Comparison of ENCODE assay signal across 19 cellular contexts in the genomic region with DNA sequence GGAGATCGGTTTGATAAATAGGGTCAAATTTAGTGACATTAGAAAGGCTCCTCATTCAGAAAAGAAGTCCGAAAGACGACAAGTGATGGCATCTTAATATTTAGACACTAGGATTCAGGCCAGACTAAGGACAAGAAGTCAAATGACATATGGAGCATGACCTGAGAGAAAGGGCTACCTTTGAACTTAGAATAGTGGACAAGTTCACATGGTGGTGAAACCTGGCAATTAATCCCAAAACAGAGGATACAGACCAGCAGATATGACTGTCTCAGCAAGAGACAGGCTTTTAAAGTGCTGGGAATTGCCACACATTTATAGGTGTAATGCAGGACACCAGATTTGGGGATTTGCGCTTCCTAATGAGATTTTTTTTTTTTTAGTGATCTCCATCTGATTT.
DNase-seq lines count a peak whose midpoint lies in the region; ATAC-seq, FAIRE-seq and TF ChIP-seq lines count a peak whose summit lies in the region.
"Had no signal": no experiment of that assay in that cellular context is flagged by ENCODE, and none has a peak within 500 bp of the region (broad histone marks: within the 10 kb centered on the region; RNA-seq: fewer than 3 reads in every experiment).

No MANE protein-coding gene starts in this region.

- CTCF ChIA-PET in HepG2 (lab: Yijun Ruan, JAX; ENCODE audit: low intra/inter-chr PET ratio, low total read pairs) (no interaction called here), PC-9 (lab: Charles Lee) (no interaction called here)

- H3K27ac ChIP-seq in liver (ENCODE audit: low read depth in 1 of 2, low read length in 2 of 2) (no peak overlapping the region), HepG2 (ENCODE audit: extremely low read length, insufficient read depth, low read length) (no peak overlapping the region), PC-9 (no peak overlapping the region)
- H3K27ac ChIP-seq: BLaER1 had no signal

- no peaks in the 10 kb centered on the region for H3K27me3 ChIP-seq in liver (ENCODE audit: control insufficient read depth in 4 of 4, insufficient read depth in 4 of 4, low read length in 3 of 4)
- no peaks in the 10 kb centered on the region for H3K27me3 ChIP-seq in HepG2 (ENCODE audit: control insufficient read depth in 1 of 2, insufficient read depth in 2 of 2, low read length in 2 of 2)
- H3K27me3 ChIP-seq in PC-9 (ENCODE audit: insufficient read depth, low read depth): peaks cover 11% of the 10 kb centered on the region; the same call in 1 of the 2 replicates
- H3K27me3 ChIP-seq: BE2C, BLaER1 had no signal

- H4K20me1 ChIP-seq in HepG2 (ENCODE audit: insufficient read depth, low read length) (no peaks in the 10 kb centered on the region), PC-9 (ENCODE audit: insufficient read depth) (no peaks in the 10 kb centered on the region)
- H4K20me1 ChIP-seq: BLaER1 had no signal

- H3K4me3 ChIP-seq in liver (ENCODE audit: low read depth in 1 of 3, low read length in 3 of 3) (no peak overlapping the region), HepG2 (replicated peaks in 1 of 3; ENCODE audit: insufficient read depth in 1 of 3, low read depth in 2 of 3, low read length in 3 of 3) (no peak overlapping the region), PC-9 (no peak overlapping the region)
- H3K4me3 ChIP-seq: BLaER1 had no signal

- no peak for ATAC-seq in HepG2
- ATAC-seq in left lobe of liver: peak; percentile 98

- H3K9me3 ChIP-seq in liver (ENCODE audit: control insufficient read depth in 4 of 4, low read length in 3 of 4) (no peaks in the 10 kb centered on the region), HepG2 (ENCODE audit: low read length) (no peaks in the 10 kb centered on the region), PC-9 (ENCODE audit: insufficient read depth, low read depth) (no peaks in the 10 kb centered on the region)
- H3K9me3 ChIP-seq: BE2C, BLaER1 had no signal

- no peaks in the 10 kb centered on the region for H3K9me2 ChIP-seq in PC-9 (ENCODE audit: insufficient read depth)

- no peak for DNase-seq in HepG2 (ENCODE audit: low spot score)
- no peak for DNase-seq in left lobe of liver (ENCODE audit: low spot score)
- DNase-seq in activated CD8-positive, alpha-beta memory T cell treated with anti-CD3 and anti-CD28 coated beads for 24 hours: no peak
- DNase-seq in PC-9: no peak
- DNase-seq: 8988T; ACHN; BE2C; C1 segment of cervical spinal cord; CD4-positive, alpha-beta memory T cell; CD4-positive, CD25-positive, alpha-beta regulatory T cell; CD8-positive, alpha-beta memory T cell; COR-L47; DMS79 treated with DMSO at 0.1 percent for 48 hours; GF-D8 had no signal

- intact Hi-C loops in HepG2 (cut with micrococcal nuclease; ENCODE audit: unreplicated experiment) (no loop called here), PC-9 (cut with micrococcal nuclease; ENCODE audit: unreplicated experiment) (no loop called here)

- no peak for TF ChIP-seq RAD21 in liver (IDR thresholded peaks at IDR 0.05)
- no peak for TF ChIP-seq RAD21 in HepG2 (CRISPR knock-in tag; IDR thresholded peaks at IDR 0.05)

- no peak overlapping the region for H2AFZ ChIP-seq in HepG2 (ENCODE audit: low read length)
- no peak overlapping the region for H2AFZ ChIP-seq in PC-9

- no peak for TF ChIP-seq POLR2A in HepG2 (IDR thresholded peaks at IDR 0.05; ENCODE audit: insufficient read depth in 1 of 2, low read depth in 2 of 2, low read length in 2 of 2)

- H3K79me2 ChIP-seq in HepG2 (ENCODE audit: insufficient read depth, low read length) (no peaks in the 10 kb centered on the region), PC-9 (ENCODE audit: low read depth) (no peaks in the 10 kb centered on the region)

- H3K9ac ChIP-seq in liver (ENCODE audit: low read depth in 1 of 2, low read length in 2 of 2) (no peak overlapping the region), HepG2 (ENCODE audit: insufficient read depth, low read depth, low read length) (no peak overlapping the region)
- H3K9ac ChIP-seq: BLaER1 had no signal

- H3K36me3 ChIP-seq in liver (ENCODE audit: control insufficient read depth in 4 of 4, insufficient read depth in 3 of 4, low read depth in 1 of 4, low read length in 3 of 4) (no peaks in the 10 kb centered on the region), HepG2 (replicated peaks in 1 of 2; ENCODE audit: control insufficient read depth in 1 of 2, insufficient read depth in 2 of 2, low read length in 2 of 2) (no peaks in the 10 kb centered on the region), PC-9 (ENCODE audit: low read depth) (no peaks in the 10 kb centered on the region)
- H3K36me3 ChIP-seq: BE2C, BLaER1 had no signal

- TF ChIP-seq CTCF in liver (IDR thresholded peaks at IDR 0.05; ENCODE audit: low read depth, low read length, missing input control) (no peak), HepG2 (CRISPR knock-in tag; IDR thresholded peaks at IDR 0.05) (no peak), PC-9 (conservative IDR thresholded peaks at IDR 0.05) (no peak)

- H3F3A ChIP-seq in PC-9 (ENCODE audit: insufficient read depth, low read depth): no peaks in the 10 kb centered on the region

- peaks cover 0 to 19% (median 15%) of the 10 kb centered on the region in 4 donors for H3K4me1 ChIP-seq in liver (ENCODE audit: control insufficient read depth in 4 of 4, insufficient read depth in 4 of 4, low read length in 3 of 4)
- no peaks in the 10 kb centered on the region for H3K4me1 ChIP-seq in HepG2 (ENCODE audit: insufficient read depth, low read length)
- no peaks in the 10 kb centered on the region for H3K4me1 ChIP-seq in PC-9 (replicated peaks; ENCODE audit: insufficient read depth)
- H3K4me1 ChIP-seq: BE2C had no signal

- POLR2A ChIA-PET in HepG2 (lab: Yijun Ruan, JAX): no interaction called here
- POLR2A ChIA-PET in PC-9 (lab: Charles Lee; ENCODE audit: unreplicated experiment): no interaction called here

- in situ Hi-C loops in HepG2 (cut with HindIII; ENCODE audit: extremely low pct_ligation_motif_present, low pct_unique_long_range_greater_than_20kb): no loop called here

- no peak for FAIRE-seq in HepG2 (lab: Jason Lieb, UNC)
- FAIRE-seq: G401.6, GM12891, GM19239 had no signal

- no peak overlapping the region for H3K4me2 ChIP-seq in HepG2 (ENCODE audit: low read depth, low read length)
- H3K4me2 ChIP-seq in PC-9: no peak overlapping the region
- H3K4me2 ChIP-seq: BLaER1 had no signal

- BruUV-seq in HepG2 (replicated peaks; lab: Mats Ljungman, UMichigan) (no TSS peak), PC-9 (replicated peaks; lab: Mats Ljungman, UMichigan) (no TSS peak)

- 56% methylated on average over 4 of the region's 4 CpGs for WGBS in liver
- 18% methylated on average over 4 of the region's 4 CpGs for WGBS in HepG2 (ENCODE audit: low lambda C conversion rate)

- TF ChIP-seq EP300 in HepG2 (IDR thresholded peaks at IDR 0.05; ENCODE audit: low read depth in 2 of 2, low read length in 2 of 2) (no peak), HepG2 (CRISPR knock-in tag; IDR thresholded peaks at IDR 0.05; ENCODE audit: borderline replicate concordance) (no peak)

TF ChIP-seq in liver, 16 proteins besides CTCF, POLR2A, EP300 and RAD21 (continues in another document):
- TF ChIP-seq FOXA2 (IDR thresholded peaks at IDR 0.05) (peak; percentile 40), TAF1 (conservative IDR thresholded peaks at IDR 0.05) (no peak), RXRA (IDR thresholded peaks at IDR 0.05) (peak; percentile 92 to 94), YY1 (IDR thresholded peaks at IDR 0.05) (peak; percentile 28), NR2F2 (IDR thresholded peaks at IDR 0.05) (no peak), HNF4G (IDR thresholded peaks at IDR 0.05) (peak; percentile 22), SP1 (IDR thresholded peaks at IDR 0.05) (peak; percentile 47)

TF ChIP-seq in HepG2, 621 proteins besides CTCF, POLR2A, EP300 and RAD21:
- TF ChIP-seq ZSCAN12 (CRISPR knock-in tag; IDR thresholded peaks at IDR 0.05) (no peak), SMARCC2 (IDR thresholded peaks at IDR 0.05) (no peak), HNRNPLL (IDR thresholded peaks at IDR 0.05; ENCODE audit: low read depth, low read length, poor library complexity, severe bottlenecking) (no peak), NFYB (CRISPR knock-in tag; IDR thresholded peaks at IDR 0.05) (no peak), BCLAF1 (IDR thresholded peaks at IDR 0.05) (no peak)
